11 cellular contexts compared by ENCODE assay signal in the genomic region with DNA sequence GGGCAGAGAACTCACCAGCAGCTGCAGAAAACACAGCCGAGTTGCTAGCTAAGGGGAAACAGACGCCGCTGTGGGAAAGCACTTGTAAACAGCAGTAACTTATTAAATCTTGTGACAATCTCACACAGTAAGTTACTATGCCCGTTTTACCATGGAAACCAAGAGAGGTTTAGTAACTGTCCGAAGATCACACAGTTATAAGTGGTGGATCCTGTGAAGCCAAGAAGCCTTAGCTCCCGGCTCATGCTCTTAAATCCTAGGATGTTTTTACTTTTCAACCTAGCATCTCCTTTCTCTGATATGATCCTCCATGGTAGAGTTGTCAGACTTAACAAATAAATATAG. TPM values are rescaled to one million over a fixed set of nuclear protein-coding genes. Genes with fewer than 3 reads are reported as not detected.
DNase-seq lines count a peak whose midpoint lies in the region; ATAC-seq and TF ChIP-seq lines count a peak whose summit lies in the region.
"Had no signal": no experiment of that assay in that cellular context is flagged by ENCODE, and none has a peak within 500 bp of the region (broad histone marks: within the 10 kb centered on the region; RNA-seq: fewer than 3 reads in every experiment).

No MANE protein-coding gene starts in this region.

- H3K4me3 Mint-ChIP-seq in CD14-positive monocyte, result peak overlapping the region; percentile 95 to 99

- TF ChIP-seq CTCF in CD14-positive monocyte (IDR thresholded peaks at IDR 0.05), result peak; percentile 31
- no peak for TF ChIP-seq CTCF in Peyer's patch (IDR thresholded peaks at IDR 0.05)
- no peak for TF ChIP-seq CTCF in esophagus squamous epithelium (IDR thresholded peaks at IDR 0.05)
- TF ChIP-seq CTCF in ovary (IDR thresholded peaks at IDR 0.05), result no peak

- peak overlapping the region in 2 of 4 donors; percentile 57 to 89 for H3K27ac ChIP-seq in Peyer's patch
- peak overlapping the region; percentile 88 to 94 (median 89) for H3K27ac ChIP-seq in esophagus squamous epithelium
- H3K27ac ChIP-seq in ovary, result peak overlapping the region in 1 of 2 donors; percentile 92
- H3K27ac ChIP-seq: KMS-11 had no signal

- H3K9me3 ChIP-seq in Peyer's patch, result no peaks in the 10 kb centered on the region
- no peaks in the 10 kb centered on the region for H3K9me3 ChIP-seq in esophagus squamous epithelium
- no peaks in the 10 kb centered on the region for H3K9me3 ChIP-seq in ovary

- no peaks in the 10 kb centered on the region for H3K27me3 ChIP-seq in Peyer's patch
- H3K27me3 ChIP-seq in esophagus squamous epithelium, result peaks cover 0 to 12% (median 0%) of the 10 kb centered on the region in 4 donors
- no peaks in the 10 kb centered on the region for H3K27me3 ChIP-seq in ovary

- H3K4me1 Mint-ChIP-seq in CD14-positive monocyte, result peaks cover 38% of the 10 kb centered on the region

- TF ChIP-seq POLR2A in Peyer's patch (IDR thresholded peaks at IDR 0.05) (no peak), esophagus squamous epithelium (IDR thresholded peaks at IDR 0.05) (no peak), ovary (IDR thresholded peaks at IDR 0.05) (no peak)

- peaks cover 28 to 33% of the 10 kb centered on the region in 2 donors for H3K36me3 Mint-ChIP-seq in CD14-positive monocyte

- H3K27me3 Mint-ChIP-seq in CD14-positive monocyte (ENCODE audit: low read depth in 3 of 3), result peaks cover 17 to 28% (median 25%) of the 10 kb centered on the region in 3 donors

- no peak for ATAC-seq in GM21717 (IDR thresholded peaks at IDR 0.05; ENCODE audit: unreplicated experiment)

- H3K9me3 Mint-ChIP-seq in CD14-positive monocyte, result peaks cover 0 to 1% (median 0%) of the 10 kb centered on the region in 7 donors

- H3K4me3 ChIP-seq in Peyer's patch (peak overlapping the region in 3 of 4 donors; percentile 37 to 62 (median 55)), esophagus squamous epithelium (peak overlapping the region; percentile 62 to 86 (median 72)), ovary (peak overlapping the region; percentile 55)

- DNase-seq in CD14-positive monocyte (ENCODE audit: low spot score) (no peak), Peyer's patch (no peak), esophagus squamous epithelium (lab: John Stamatoyannopoulos, UW) (no peak), ovary (no peak), NCI-H526 (lab: John Stamatoyannopoulos, UW) (no peak), NCI-H1105 treated with DMSO at 0.1 percent for 48 hours (lab: John Stamatoyannopoulos, UW) (no peak), NCI-H510A treated with DMSO at 0.1 percent for 48 hours (lab: John Stamatoyannopoulos, UW) (no peak)
- DNase-seq: activated gamma-delta T cell treated with Interleukin-2 at 50 U/mL for 16 hours, SHP77 had no signal

- H3K36me3 ChIP-seq in Peyer's patch (no peaks in the 10 kb centered on the region), esophagus squamous epithelium (peaks cover 0 to 9% (median 0%) of the 10 kb centered on the region in 3 donors), ovary (no peaks in the 10 kb centered on the region)

- H3K4me1 ChIP-seq in Peyer's patch (peaks cover 0 to 30% (median 7%) of the 10 kb centered on the region in 4 donors), esophagus squamous epithelium (peaks cover 31 to 78% (median 32%) of the 10 kb centered on the region in 3 donors), ovary (ENCODE audit: insufficient read depth) (peaks cover 12% of the 10 kb centered on the region)

- H3K27ac Mint-ChIP-seq in CD14-positive monocyte, result peak overlapping the region in 6 of 7 donors; percentile 91 to 97 (median 95)

- no peak for TF ChIP-seq EP300 in ovary (IDR thresholded peaks at IDR 0.05)

- intact Hi-C loops in CD14-positive monocyte (cut with micrococcal nuclease) (loop anchor here (2.0 to 10.0 kb wide), 2 partner anchors 834 to 838 kb away; no protein-coding TSS in a partner anchor), esophagus squamous epithelium (cut with DNase I) (loop anchor here (5.0 to 10.0 kb wide), 2 partner anchors 398 to 511 kb away; no protein-coding TSS in a partner anchor), ovary (cut with DNase I) (loop anchor here (5.0 to 10.0 kb wide), 10 partner anchors 62 to 836 kb away; no protein-coding TSS in a partner anchor)

- WGBS in esophagus squamous epithelium, 2 donors, result 15 to 16% methylated on average over 6 of the region's 6 CpGs
- WGBS in ovary, 3 donors, result 8 to 11% (median 9%) methylated on average over 6 of the region's 6 CpGs

RNA-seq across cellular contexts. Expression of gene SULF2, which starts 1.5 kb away (rescaled TPM):
- 10 to 100 TPM; 60.3 to 75.5 TPM for polyA plus RNA-seq in CD14-positive monocyte
- 100 to 1,000 TPM in 1 of 4 donors, 10 to 100 TPM in 3; 32.4 to 168 (median 52.5) TPM for total RNA-seq in Peyer's patch
- 100 to 1,000 TPM in 2 of 4 donors, 10 to 100 TPM in 2; 31.5 to 182 (median 94.4) TPM for total RNA-seq in esophagus squamous epithelium
- total RNA-seq in ovary, result 100 to 1,000 TPM; 128 to 423 (median 362) TPM
- polyA plus RNA-seq in ovary, result 100 to 1,000 TPM; 170 to 406 TPM
